In genomic region chr12:90274407-90274806, GRCh38 we compare ENCODE assay signal across 20 cellular contexts.
A peak's percentile ranks its signal among the peaks of the same experiment; 100 is the strongest.
DNase-seq lines count a peak whose midpoint lies in the region; ATAC-seq and TF ChIP-seq lines count a peak whose summit lies in the region.
"Had no signal": no experiment of that assay in that cellular context is flagged by ENCODE, and none has a peak within 500 bp of the region (broad histone marks: within the 10 kb centered on the region; RNA-seq: fewer than 3 reads in every experiment).

No MANE protein-coding gene starts in this region.

- intact Hi-C loops in ovary (cut with DNase I), result no loop called here

- no peak for TF ChIP-seq EP300 in ovary (IDR thresholded peaks at IDR 0.05)

- WGBS in ovary, 3 donors, result 81 to 94% (median 88%) methylated on average over 1 of the region's 1 CpG

- TF ChIP-seq CTCF in GM12874 (IDR thresholded peaks at IDR 0.05; ENCODE audit: insufficient read depth, low read depth, low read length) (0 out of 2 replicates have a peak, but pooled peaks have one; percentile 1), ovary (IDR thresholded peaks at IDR 0.05) (no peak)

- no peaks in the 10 kb centered on the region for H3K4me1 ChIP-seq in ovary (ENCODE audit: insufficient read depth)
- H3K4me1 ChIP-seq: adrenal gland, heart right ventricle, pancreas, testis had no signal

- peak; percentile 21 for DNase-seq in OCI-M1 (lab: John Stamatoyannopoulos, UW)
- peak; percentile 34 for DNase-seq in iPS-NIHi7 (ENCODE audit: extremely low spot score)
- no peak for DNase-seq in NCI-H524 treated with DMSO at 0.1 percent for 48 hours (lab: John Stamatoyannopoulos, UW)
- no peak for DNase-seq in ovary
- DNase-seq in islet precursor cell, result no peak
- DNase-seq: activated CD4-positive, alpha-beta T cell treated with anti-CD3 and anti-CD28 coated beads for 36 hours; activated effector memory CD4-positive, alpha-beta T cell treated with Interleukin-2 at 50 U/mL for 16 hours; adrenal gland; dorsolateral prefrontal cortex; heart right ventricle; mammary epithelial cell; naive thymus-derived CD4-positive, alpha-beta T cell; pancreas; SHP77 treated with DMSO at 0.1 percent for 48 hours; stimulated activated CD4-positive, alpha-beta T cell treated with anti-CD3 and anti-CD28 coated beads, Interleukin-4, amount 100 ng/mL, for 24 hours; testis had no signal

- no peak for TF ChIP-seq POLR2A in ovary (IDR thresholded peaks at IDR 0.05)

- H3K27ac ChIP-seq in ovary, result no peak overlapping the region
- H3K27ac ChIP-seq: adrenal gland, dorsolateral prefrontal cortex, GM23248, heart right ventricle, pancreas, testis had no signal

- H3K36me3 ChIP-seq in ovary, result no peaks in the 10 kb centered on the region
- H3K36me3 ChIP-seq: adrenal gland, heart right ventricle, pancreas had no signal

- H3K27me3 ChIP-seq in ovary, result no peaks in the 10 kb centered on the region
- H3K27me3 ChIP-seq: adrenal gland, dorsolateral prefrontal cortex, heart right ventricle, pancreas, testis had no signal

- H3K4me3 ChIP-seq in ovary, result no peak overlapping the region
- H3K4me3 ChIP-seq: adrenal gland, dorsolateral prefrontal cortex, GM23248, heart right ventricle, pancreas, testis had no signal

- H3K9me3 ChIP-seq in ovary, result no peaks in the 10 kb centered on the region
- H3K9me3 ChIP-seq: adrenal gland, heart right ventricle, pancreas, testis had no signal

- ATAC-seq in GM21786 (IDR thresholded peaks at IDR 0.05; ENCODE audit: unreplicated experiment) (peak; percentile 39), HG03354 (IDR thresholded peaks at IDR 0.05; ENCODE audit: poor library complexity, severe bottlenecking, unreplicated experiment) (no peak)
- ATAC-seq: activated CD4-positive, alpha-beta T cell treated with anti-CD3 and anti-CD28 coated beads for 36 hours; heart right ventricle; naive thymus-derived CD4-positive, alpha-beta T cell; pancreas had no signal

Comparison
In these comparisons a context has a peak if more than half of its experiments do, and no peak if none do; other contexts are left out.
1. DNase-seq: peak in OCI-M1 (single experiment) and iPS-NIHi7 (single experiment); none in NCI-H524 treated with DMSO at 0.1 percent for 48 hours (single experiment), ovary (0 of 5) and islet precursor cell (single experiment).